Comparison of ENCODE assay signal across 8 cellular contexts in genomic region chr12:45050751-45051489, GRCh38. TPM values are rescaled to one million over a fixed set of nuclear protein-coding genes. Genes with fewer than 3 reads are reported as not detected.
A peak's percentile ranks its signal among the peaks of the same experiment; 100 is the strongest.
DNase-seq lines count a peak whose midpoint lies in the region; ATAC-seq and TF ChIP-seq lines count a peak whose summit lies in the region.

DBX2 (minus strand) TSS chr12:45051099; CDS start chr12:45050927, 172 bp downstream.

- peaks cover 0 to 3% (median 0%) of the 10 kb centered on the region in 3 donors for H3K4me1 ChIP-seq in skeletal muscle tissue (ENCODE audit: control insufficient read depth in 3 of 3, insufficient read depth in 3 of 3, low read length in 3 of 3)
- no peaks in the 10 kb centered on the region for H3K4me1 ChIP-seq in effector memory CD4-positive, alpha-beta T cell (ENCODE audit: control insufficient read depth, insufficient read depth, low read length, poor library complexity, severe bottlenecking)

- intact Hi-C loops in left colon (cut with DNase I, micrococcal nuclease), result no loop called here

- DNase-seq in HFF-Myc (ENCODE audit: extremely low read depth, low read depth), result no peak
- DNase-seq in hypothalamus (lab: John Stamatoyannopoulos, UW), result peak in 27 of 51 donors; percentile 7 to 66 (median 40)
- DNase-seq in effector memory CD4-positive, alpha-beta T cell, result no peak
- no peak for DNase-seq in CD1c-positive myeloid dendritic cell (ENCODE audit: extremely low spot score)
- DNase-seq in left colon, result no peak

- no peaks in the 10 kb centered on the region for H3K9me3 Mint-ChIP-seq in activated naive CD8-positive, alpha-beta T cell (ENCODE audit: low read depth)

- peak within 1 kb of the TSS; percentile 46 for H3K4me3 Mint-ChIP-seq in activated naive CD8-positive, alpha-beta T cell

- H3K9me3 ChIP-seq in skeletal muscle tissue (ENCODE audit: control insufficient read depth in 3 of 3, low read length in 3 of 3), result no peaks in the 10 kb centered on the region
- H3K9me3 ChIP-seq in effector memory CD4-positive, alpha-beta T cell (ENCODE audit: control insufficient read depth, low read length), result no peaks in the 10 kb centered on the region

- H3K27ac Mint-ChIP-seq in activated naive CD8-positive, alpha-beta T cell, result no peak within 1 kb of the TSS

- peak within 1 kb of the TSS in 1 of 3 donors; percentile 46 for H3K9ac ChIP-seq in skeletal muscle tissue (ENCODE audit: low read depth in 1 of 3, low read length in 3 of 3)

- peak within 1 kb of the TSS; percentile 18 for H3K27ac ChIP-seq in skeletal muscle tissue (ENCODE audit: low read depth, low read length)
- H3K27ac ChIP-seq in effector memory CD4-positive, alpha-beta T cell (ENCODE audit: insufficient read depth, low read length, poor library complexity, severe bottlenecking), result no peak within 1 kb of the TSS

- peaks cover 10 to 17% (median 16%) of the 10 kb centered on the region in 3 donors for H3K27me3 ChIP-seq in skeletal muscle tissue (ENCODE audit: control insufficient read depth in 3 of 3, insufficient read depth in 3 of 3, low read length in 3 of 3)
- H3K27me3 ChIP-seq in effector memory CD4-positive, alpha-beta T cell (replicated peaks; ENCODE audit: control insufficient read depth, insufficient read depth, low read length, poor library complexity, severe bottlenecking), result no peaks in the 10 kb centered on the region

- H3K36me3 Mint-ChIP-seq in activated naive CD8-positive, alpha-beta T cell, result no peaks in the 10 kb centered on the region

- H3K4me3 ChIP-seq in HFF-Myc (replicated peaks; ENCODE audit: low read depth, low read length) (peak within 1 kb of the TSS; percentile 23; the same call in 1 of the 2 replicates), skeletal muscle tissue (ENCODE audit: low read length in 3 of 3) (peak within 1 kb of the TSS; percentile 57 to 64 (median 63))
- no peak within 1 kb of the TSS for H3K4me3 ChIP-seq in effector memory CD4-positive, alpha-beta T cell (ENCODE audit: insufficient read depth, low read depth, low read length, poor library complexity, severe bottlenecking)

- H3K27me3 Mint-ChIP-seq in activated naive CD8-positive, alpha-beta T cell, result peaks cover 29% of the 10 kb centered on the region

- ATAC-seq in HG03457 (IDR thresholded peaks at IDR 0.05; ENCODE audit: unreplicated experiment), result no peak
- ATAC-seq in left colon, result no peak

- H3K36me3 ChIP-seq in skeletal muscle tissue (ENCODE audit: control insufficient read depth in 3 of 3, insufficient read depth in 3 of 3, low read length in 3 of 3), result no peaks in the 10 kb centered on the region
- H3K36me3 ChIP-seq in effector memory CD4-positive, alpha-beta T cell (ENCODE audit: control insufficient read depth, insufficient read depth, low read length), result no peaks in the 10 kb centered on the region

- H3K4me1 Mint-ChIP-seq in activated naive CD8-positive, alpha-beta T cell (ENCODE audit: low read depth), result no peaks in the 10 kb centered on the region

- no peak for TF ChIP-seq CTCF in HFF-Myc (IDR thresholded peaks at IDR 0.05; ENCODE audit: low read depth, low read length, missing control alignments)

RNA-seq across cellular contexts. Expression of gene DBX2, which starts in this region (rescaled TPM):
- total RNA-seq in skeletal muscle tissue (under 0.01 TPM), left colon (not detected)

Comparison
In these comparisons a context has a peak if more than half of its experiments do, and no peak if none do; other contexts are left out.
1. DNase-seq: peak in hypothalamus (27 of 51); none in HFF-Myc (single experiment), effector memory CD4-positive, alpha-beta T cell (0 of 3), CD1c-positive myeloid dendritic cell (single experiment) and left colon (0 of 2).